In the genomic region with DNA sequence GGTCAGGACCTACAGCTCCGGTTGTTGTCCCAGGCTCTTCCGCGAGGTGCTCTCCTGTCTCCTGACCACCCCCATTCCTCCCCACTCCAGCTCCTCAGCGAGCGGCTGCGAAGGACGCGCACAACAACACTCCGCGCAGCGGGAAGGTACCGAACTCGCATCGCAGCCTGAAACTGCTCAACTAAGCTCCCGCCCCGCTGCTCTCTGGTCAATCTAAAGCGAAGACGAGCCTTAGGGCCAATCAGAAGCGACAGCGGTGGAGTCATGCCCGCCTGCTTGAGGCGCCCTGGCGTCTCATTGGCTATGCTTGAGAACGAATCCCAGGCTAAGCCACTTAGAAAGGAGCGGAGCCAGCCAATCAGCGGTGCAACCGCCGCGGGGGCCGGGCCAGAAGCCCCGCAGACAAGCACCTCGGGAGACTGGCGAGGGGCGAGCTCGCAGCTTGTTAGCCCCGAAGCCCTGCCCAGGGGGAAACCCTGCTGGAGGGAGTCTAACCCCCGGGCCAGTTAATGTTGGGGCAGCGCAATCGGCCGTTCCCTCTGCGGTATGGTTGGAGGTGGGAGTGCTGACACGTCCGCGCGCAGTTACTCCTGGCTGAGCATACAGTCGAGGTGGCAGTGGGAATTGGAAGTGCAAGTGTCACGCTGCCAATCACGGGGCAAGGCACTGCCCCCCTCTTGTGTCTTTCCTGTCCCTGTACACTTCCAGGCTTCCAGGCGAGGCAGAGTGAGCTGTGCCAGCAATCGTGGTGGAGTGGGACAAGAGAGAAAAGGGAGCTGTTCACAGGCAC, we compare ENCODE assay signal across 1 cellular context.
A peak's percentile ranks its signal among the peaks of the same experiment; 100 is the strongest.
TF ChIP-seq lines count a peak whose summit lies in the region.

No MANE protein-coding gene starts in this region.

TF ChIP-seq in HepG2, 621 proteins besides CTCF, POLR2A, EP300 and RAD21 (continued from another document and continues in another):
- TF ChIP-seq PAXIP1 (CRISPR knock-in tag; conservative IDR thresholded peaks at IDR 0.05), result peak; percentile 19; the same call in 1 of the 2 replicates
- no peak for TF ChIP-seq TOPORS (CRISPR knock-in tag; IDR thresholded peaks at IDR 0.05)
- peak; percentile 67 for TF ChIP-seq CHD2 (IDR thresholded peaks at IDR 0.05; ENCODE audit: low read depth, low read length)
- no peak; the same call in 1 of the 2 replicates for TF ChIP-seq POGZ (CRISPR knock-in tag; IDR thresholded peaks at IDR 0.05)
- TF ChIP-seq SMAD9 (CRISPR knock-in tag; IDR thresholded peaks at IDR 0.05), result no peak
- TF ChIP-seq ZNF30 (CRISPR knock-in tag; IDR thresholded peaks at IDR 0.05), result peak; percentile 60; the same call in 1 of the 2 replicates
- no peak for TF ChIP-seq ZNF281 (CRISPR knock-in tag; IDR thresholded peaks at IDR 0.05; ENCODE audit: borderline replicate concordance)
- TF ChIP-seq ZMYM2 (CRISPR knock-in tag; IDR thresholded peaks at IDR 0.05), result peak; percentile 75
- 0 out of 2 replicates have a peak, but pooled peaks have one; percentile 8 for TF ChIP-seq SNAPC5 (CRISPR knock-in tag; IDR thresholded peaks at IDR 0.05; ENCODE audit: borderline replicate concordance)
- TF ChIP-seq CBX2 (IDR thresholded peaks at IDR 0.05; ENCODE audit: low read depth, low read length), result no peak
- no peak for TF ChIP-seq CBX2 (CRISPR knock-in tag; IDR thresholded peaks at IDR 0.05; ENCODE audit: low read depth)
- TF ChIP-seq, protein P1, sequence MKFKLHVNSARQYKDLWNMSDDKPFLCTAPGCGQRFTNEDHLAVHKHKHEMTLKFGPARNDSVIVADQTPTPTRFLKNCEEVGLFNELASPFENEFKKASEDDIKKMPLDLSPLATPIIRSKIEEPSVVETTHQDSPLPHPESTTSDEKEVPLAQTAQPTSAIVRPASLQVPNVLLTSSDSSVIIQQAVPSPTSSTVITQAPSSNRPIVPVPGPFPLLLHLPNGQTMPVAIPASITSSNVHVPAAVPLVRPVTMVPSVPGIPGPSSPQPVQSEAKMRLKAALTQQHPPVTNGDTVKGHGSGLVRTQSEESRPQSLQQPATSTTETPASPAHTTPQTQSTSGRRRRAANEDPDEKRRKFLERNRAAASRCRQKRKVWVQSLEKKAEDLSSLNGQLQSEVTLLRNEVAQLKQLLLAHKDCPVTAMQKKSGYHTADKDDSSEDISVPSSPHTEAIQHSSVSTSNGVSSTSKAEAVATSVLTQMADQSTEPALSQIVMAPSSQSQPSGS (CRISPR knock-in tag; IDR thresholded peaks at IDR 0.05), result no peak
- no peak for TF ChIP-seq ZNF382 (CRISPR knock-in tag; IDR thresholded peaks at IDR 0.05; ENCODE audit: borderline replicate concordance)
- TF ChIP-seq ZFP41 (CRISPR knock-in tag; IDR thresholded peaks at IDR 0.05; ENCODE audit: borderline replicate concordance), result no peak
- TF ChIP-seq, protein P2, sequence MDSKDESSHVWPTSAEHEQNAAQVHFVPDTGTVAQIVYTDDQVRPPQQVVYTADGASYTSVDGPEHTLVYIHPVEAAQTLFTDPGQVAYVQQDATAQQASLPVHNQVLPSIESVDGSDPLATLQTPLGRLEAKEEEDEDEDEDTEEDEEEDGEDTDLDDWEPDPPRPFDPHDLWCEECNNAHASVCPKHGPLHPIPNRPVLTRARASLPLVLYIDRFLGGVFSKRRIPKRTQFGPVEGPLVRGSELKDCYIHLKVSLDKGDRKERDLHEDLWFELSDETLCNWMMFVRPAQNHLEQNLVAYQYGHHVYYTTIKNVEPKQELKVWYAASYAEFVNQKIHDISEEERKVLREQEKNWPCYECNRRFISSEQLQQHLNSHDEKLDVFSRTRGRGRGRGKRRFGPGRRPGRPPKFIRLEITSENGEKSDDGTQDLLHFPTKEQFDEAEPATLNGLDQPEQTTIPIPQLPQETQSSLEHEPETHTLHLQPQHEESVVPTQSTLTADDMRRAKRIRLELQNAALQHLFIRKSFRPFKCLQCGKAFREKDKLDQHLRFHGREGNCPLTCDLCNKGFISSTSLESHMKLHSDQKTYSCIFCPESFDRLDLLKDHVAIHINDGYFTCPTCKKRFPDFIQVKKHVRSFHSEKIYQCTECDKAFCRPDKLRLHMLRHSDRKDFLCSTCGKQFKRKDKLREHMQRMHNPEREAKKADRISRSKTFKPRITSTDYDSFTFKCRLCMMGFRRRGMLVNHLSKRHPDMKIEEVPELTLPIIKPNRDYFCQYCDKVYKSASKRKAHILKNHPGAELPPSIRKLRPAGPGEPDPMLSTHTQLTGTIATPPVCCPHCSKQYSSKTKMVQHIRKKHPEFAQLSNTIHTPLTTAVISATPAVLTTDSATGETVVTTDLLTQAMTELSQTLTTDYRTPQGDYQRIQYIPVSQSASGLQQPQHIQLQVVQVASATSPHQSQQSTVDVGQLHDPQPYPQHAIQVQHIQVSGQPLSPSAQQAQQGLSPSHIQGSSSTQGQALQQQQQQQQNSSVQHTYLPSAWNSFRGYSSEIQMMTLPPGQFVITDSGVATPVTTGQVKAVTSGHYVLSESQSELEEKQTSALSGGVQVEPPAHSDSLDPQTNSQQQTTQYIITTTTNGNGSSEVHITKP (CRISPR knock-in tag; IDR thresholded peaks at IDR 0.05; ENCODE audit: low read depth), result no peak
- no peak for TF ChIP-seq ZNF770 (CRISPR knock-in tag; IDR thresholded peaks at IDR 0.05)
- TF ChIP-seq HNRNPUL1 (IDR thresholded peaks at IDR 0.05; ENCODE audit: low read depth, low read length), result no peak
- 0 out of 2 replicates have a peak, but pooled peaks have one; percentile 55 for TF ChIP-seq ZC3H13 (CRISPR knock-in tag; IDR thresholded peaks at IDR 0.05)
- 0 out of 2 replicates have a peak, but pooled peaks have one; percentile 21 for TF ChIP-seq ZNF747 (CRISPR knock-in tag; IDR thresholded peaks at IDR 0.05; ENCODE audit: borderline replicate concordance)
- no peak for TF ChIP-seq MLLT10 (CRISPR knock-in tag; IDR thresholded peaks at IDR 0.05)
- TF ChIP-seq MYC (CRISPR knock-in tag; IDR thresholded peaks at IDR 0.05; ENCODE audit: borderline replicate concordance), result peak; percentile 23; the same call in 1 of the 2 replicates
- TF ChIP-seq ZNF18 (CRISPR knock-in tag; IDR thresholded peaks at IDR 0.05; ENCODE audit: insufficient replicate concordance), result no peak
- no peak for TF ChIP-seq MTA3 (CRISPR knock-in tag; IDR thresholded peaks at IDR 0.05)
- TF ChIP-seq RFXANK (CRISPR knock-in tag; IDR thresholded peaks at IDR 0.05), result 0 out of 2 replicates have a peak, but pooled peaks have one; percentile 44
- no peak for TF ChIP-seq ZNF577 (CRISPR knock-in tag; IDR thresholded peaks at IDR 0.05; ENCODE audit: borderline replicate concordance, low read depth)
- TF ChIP-seq ZNF274 (CRISPR knock-in tag; IDR thresholded peaks at IDR 0.05), result peak; percentile 72; the same call in 1 of the 2 replicates
- TF ChIP-seq RFXAP (CRISPR knock-in tag; IDR thresholded peaks at IDR 0.05; ENCODE audit: borderline replicate concordance), result peak; percentile 63; the same call in 1 of the 2 replicates
- 0 out of 2 replicates have a peak, but pooled peaks have one; percentile 16 for TF ChIP-seq ZNF792 (CRISPR knock-in tag; IDR thresholded peaks at IDR 0.05)
- TF ChIP-seq ZNF605 (CRISPR knock-in tag; IDR thresholded peaks at IDR 0.05), result peak; percentile 79
- no peak for TF ChIP-seq ZSCAN9 (CRISPR knock-in tag; IDR thresholded peaks at IDR 0.05; ENCODE audit: borderline replicate concordance)
- TF ChIP-seq NR0B2 (CRISPR knock-in tag; IDR thresholded peaks at IDR 0.05), result peak; percentile 30; the same call in 1 of the 2 replicates
- TF ChIP-seq, protein P3, sequence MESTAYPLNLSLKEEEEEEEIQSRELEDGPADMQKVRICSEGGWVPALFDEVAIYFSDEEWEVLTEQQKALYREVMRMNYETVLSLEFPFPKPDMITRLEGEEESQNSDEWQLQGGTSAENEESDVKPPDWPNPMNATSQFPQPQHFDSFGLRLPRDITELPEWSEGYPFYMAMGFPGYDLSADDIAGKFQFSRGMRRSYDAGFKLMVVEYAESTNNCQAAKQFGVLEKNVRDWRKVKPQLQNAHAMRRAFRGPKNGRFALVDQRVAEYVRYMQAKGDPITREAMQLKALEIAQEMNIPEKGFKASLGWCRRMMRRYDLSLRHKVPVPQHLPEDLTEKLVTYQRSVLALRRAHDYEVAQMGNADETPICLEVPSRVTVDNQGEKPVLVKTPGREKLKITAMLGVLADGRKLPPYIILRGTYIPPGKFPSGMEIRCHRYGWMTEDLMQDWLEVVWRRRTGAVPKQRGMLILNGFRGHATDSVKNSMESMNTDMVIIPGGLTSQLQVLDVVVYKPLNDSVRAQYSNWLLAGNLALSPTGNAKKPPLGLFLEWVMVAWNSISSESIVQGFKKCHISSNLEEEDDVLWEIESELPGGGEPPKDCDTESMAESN (CRISPR knock-in tag; conservative IDR thresholded peaks at IDR 0.05), result peak; percentile 53; the same call in 1 of the 2 replicates
- TF ChIP-seq SYNCRIP (IDR thresholded peaks at IDR 0.05; ENCODE audit: insufficient read depth, low read depth, low read length), result no peak
- no peak for TF ChIP-seq ZNF260 (CRISPR knock-in tag; IDR thresholded peaks at IDR 0.05; ENCODE audit: borderline replicate concordance, low read depth)
